Comparison of ENCODE assay signal across 8 cellular contexts in the genomic region with DNA sequence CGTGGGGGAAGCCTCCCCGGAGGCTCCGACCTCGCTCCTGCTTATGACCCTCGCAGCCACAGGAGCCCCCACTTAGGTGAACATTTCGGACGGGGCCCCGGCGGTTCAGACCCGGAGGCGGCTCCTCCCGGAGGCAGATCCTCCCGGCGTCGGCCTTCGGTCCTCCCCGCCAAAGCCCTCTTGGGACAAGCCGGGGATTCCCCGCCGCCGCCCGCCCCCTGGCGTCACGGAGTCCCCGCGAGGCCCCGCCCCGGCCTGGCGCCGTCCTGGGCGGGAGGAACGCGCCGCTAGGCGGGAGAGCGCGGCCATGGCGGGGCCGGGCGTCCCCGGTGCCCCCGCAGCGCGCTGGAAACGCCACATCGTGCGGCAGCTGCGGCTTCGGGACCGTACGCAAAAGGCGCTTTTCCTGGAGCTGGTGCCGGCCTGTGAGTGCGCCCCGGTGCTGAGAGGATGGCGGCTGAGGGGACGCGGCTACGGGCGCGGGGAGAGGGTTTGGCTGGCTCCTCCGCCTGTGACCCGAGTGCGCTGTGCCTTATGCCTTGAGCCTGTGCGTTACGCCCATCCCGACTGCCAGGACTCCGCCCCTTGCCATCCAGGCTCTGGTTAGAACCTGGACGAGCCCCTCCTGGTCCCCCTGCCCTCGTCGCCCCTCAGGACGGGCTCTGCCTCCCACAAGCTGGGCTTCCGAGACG. TPM values are rescaled to one million over a fixed set of nuclear protein-coding genes. Genes with fewer than 3 reads are reported as not detected.
A peak's percentile ranks its signal among the peaks of the same experiment; 100 is the strongest.
DNase-seq lines count a peak whose midpoint lies in the region; ATAC-seq and TF ChIP-seq lines count a peak whose summit lies in the region.

A gene with protein sequence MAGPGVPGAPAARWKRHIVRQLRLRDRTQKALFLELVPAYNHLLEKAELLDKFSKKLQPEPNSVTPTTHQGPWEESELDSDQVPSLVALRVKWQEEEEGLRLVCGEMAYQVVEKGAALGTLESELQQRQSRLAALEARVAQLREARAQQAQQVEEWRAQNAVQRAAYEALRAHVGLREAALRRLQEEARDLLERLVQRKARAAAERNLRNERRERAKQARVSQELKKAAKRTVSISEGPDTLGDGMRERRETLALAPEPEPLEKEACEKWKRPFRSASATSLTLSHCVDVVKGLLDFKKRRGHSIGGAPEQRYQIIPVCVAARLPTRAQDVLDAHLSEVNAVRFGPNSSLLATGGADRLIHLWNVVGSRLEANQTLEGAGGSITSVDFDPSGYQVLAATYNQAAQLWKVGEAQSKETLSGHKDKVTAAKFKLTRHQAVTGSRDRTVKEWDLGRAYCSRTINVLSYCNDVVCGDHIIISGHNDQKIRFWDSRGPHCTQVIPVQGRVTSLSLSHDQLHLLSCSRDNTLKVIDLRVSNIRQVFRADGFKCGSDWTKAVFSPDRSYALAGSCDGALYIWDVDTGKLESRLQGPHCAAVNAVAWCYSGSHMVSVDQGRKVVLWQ (plus strand): TSS at position 273 of the 692 bp plus-strand sequence. CDS start 35 bp downstream, at position 308.

- no peak within 1 kb of the TSS; the same call in 1 of the 2 replicates for H2AFZ ChIP-seq in OCI-LY1 (ENCODE audit: low read length)

- H3K27ac ChIP-seq in OCI-LY1 (ENCODE audit: low read depth, low read length, poor library complexity, severe bottlenecking) (peak within 1 kb of the TSS; percentile 87), mucosa of rectum (ENCODE audit: low read depth in 2 of 2, low read length in 2 of 2) (peak within 1 kb of the TSS; percentile 94 to 96)

- H3K4me3 ChIP-seq in OCI-LY1 (ENCODE audit: low read depth, low read length, poor library complexity, severe bottlenecking) (peak within 1 kb of the TSS; percentile 80), epithelial cell of proximal tubule (ENCODE audit: low read depth, low read length) (peak within 1 kb of the TSS; percentile 87), mucosa of rectum (ENCODE audit: low read length in 2 of 2) (peak within 1 kb of the TSS; percentile 90 to 93)

- in situ Hi-C loops in Caki2 (cut with HindIII; ENCODE audit: low pct_unique_long_range_greater_than_20kb, low sequenced_read_pairs), result no loop called here

- H3F3A ChIP-seq in OCI-LY1 (ENCODE audit: insufficient read depth, low read length), result no peaks in the 10 kb centered on the region

- H3K9ac ChIP-seq in OCI-LY1 (ENCODE audit: low read length), result peak within 1 kb of the TSS; percentile 88
- peak within 1 kb of the TSS; percentile 83 to 92 for H3K9ac ChIP-seq in mucosa of rectum (ENCODE audit: low read depth in 1 of 2, low read length in 2 of 2)

- peaks cover 17% of the 10 kb centered on the region; the same call in 1 of the 2 replicates for H3K79me2 ChIP-seq in OCI-LY1 (ENCODE audit: insufficient read depth, low read length)

- H3K9me3 ChIP-seq in OCI-LY1 (ENCODE audit: low read length) (no peaks in the 10 kb centered on the region), mucosa of rectum (ENCODE audit: control insufficient read depth in 2 of 2, low read length in 2 of 2) (no peaks in the 10 kb centered on the region)

- H3K4me2 ChIP-seq in OCI-LY1 (ENCODE audit: low read length), result peak within 1 kb of the TSS; percentile 96

- H4K20me1 ChIP-seq in OCI-LY1 (ENCODE audit: insufficient read depth, low read length), result no peaks in the 10 kb centered on the region

- H3K9me2 ChIP-seq in OCI-LY1 (ENCODE audit: low read depth, low read length), result no peaks in the 10 kb centered on the region

- H3K36me3 ChIP-seq in OCI-LY1 (ENCODE audit: insufficient read depth, low read length) (peaks cover 28% of the 10 kb centered on the region), mucosa of rectum (ENCODE audit: control insufficient read depth in 2 of 2, insufficient read depth in 2 of 2, low read length in 2 of 2) (peaks cover 5 to 20% of the 10 kb centered on the region in 2 donors)

- DNase-seq in Caki2 (ENCODE audit: low read depth), result peak; percentile 87
- DNase-seq in HT-29 (ENCODE audit: low spot score), result peak; percentile 92
- peak; percentile 88 for DNase-seq in activated T-cell treated with anti-CD3 and anti-CD28 coated beads for 24 hours (ENCODE audit: low read depth)
- no peak for DNase-seq in epithelial cell of proximal tubule (ENCODE audit: low read depth)
- peak; percentile 93 for DNase-seq in stimulated activated CD8-positive, alpha-beta memory T cell treated with anti-CD3 and anti-CD28 coated beads, Interleukin-4, amount 100 ng/mL, for 48 hours

- H3K27me3 ChIP-seq in OCI-LY1 (ENCODE audit: insufficient read depth, low read length), result no peaks in the 10 kb centered on the region
- no peaks in the 10 kb centered on the region for H3K27me3 ChIP-seq in mucosa of rectum (ENCODE audit: control insufficient read depth in 2 of 2, insufficient read depth in 2 of 2, low read length in 2 of 2)

- peak; percentile 15 for ATAC-seq in GM19468 (IDR thresholded peaks at IDR 0.05; ENCODE audit: extremely low read depth, unreplicated experiment)

- peaks cover 35% of the 10 kb centered on the region for H3K4me1 ChIP-seq in OCI-LY1 (ENCODE audit: insufficient read depth, low read length, severe bottlenecking)
- H3K4me1 ChIP-seq in mucosa of rectum (ENCODE audit: control insufficient read depth in 2 of 2, insufficient read depth in 2 of 2, low read length in 2 of 2), result peaks cover 19 to 22% of the 10 kb centered on the region in 2 donors

- no peak; the same call in 1 of the 2 replicates for TF ChIP-seq CTCF in OCI-LY1 (IDR thresholded peaks at IDR 0.05; ENCODE audit: low read length)
- TF ChIP-seq CTCF in epithelial cell of proximal tubule (conservative IDR thresholded peaks at IDR 0.05; ENCODE audit: low read depth, low read length), result peak; percentile 13

RNA-seq across cellular contexts. Expression of the gene that starts here (rescaled TPM):
- total RNA-seq in Caki2 (2014; rRNA removed; shearing (Covaris generic); ENCODE audit: low replicate concordance), result 5.5 and 20.9 TPM in 2 replicates
- 10.4 and 11.4 TPM in 2 replicates for total RNA-seq in HT-29 (2014; rRNA removed; shearing (Covaris generic))
- 7.3 and 40.1 TPM in 2 replicates for total RNA-seq in epithelial cell of proximal tubule
